In the genomic region with DNA sequence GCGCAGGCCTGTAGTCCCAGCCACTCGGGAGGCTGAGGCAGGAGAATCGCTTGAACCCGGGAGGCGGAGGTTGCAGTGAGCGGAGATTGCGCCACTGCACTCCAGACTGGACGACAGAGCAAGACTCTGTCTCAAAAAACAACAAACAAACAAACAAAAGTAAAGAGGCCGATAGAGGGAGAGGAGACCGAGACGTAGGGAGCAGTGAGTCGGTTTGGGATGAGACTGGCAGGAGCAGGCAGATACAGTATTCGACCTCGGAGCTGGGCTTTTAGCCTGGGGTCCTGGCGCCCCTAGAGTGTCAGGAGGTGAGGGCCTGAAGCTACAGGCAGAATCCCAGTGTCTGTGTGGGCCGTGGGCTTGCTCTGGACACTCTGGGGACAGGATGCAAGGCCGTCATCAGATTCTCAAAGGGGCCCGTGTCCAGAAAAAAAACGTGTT, we compare ENCODE assay signal across 1 cellular context.
TF ChIP-seq lines count a peak whose summit lies in the region.

No MANE protein-coding gene starts in this region.

TF ChIP-seq in GM23338, 12 proteins besides CTCF, POLR2A, EP300 and RAD21 (continued from another document):
- TF ChIP-seq CREB1 (CRISPR knock-in tag; IDR thresholded peaks at IDR 0.05; ENCODE audit: low read depth): no peak
- TF ChIP-seq POLR2AphosphoS5 (IDR thresholded peaks at IDR 0.05; ENCODE audit: low read depth): no peak
- TF ChIP-seq, protein P1, sequence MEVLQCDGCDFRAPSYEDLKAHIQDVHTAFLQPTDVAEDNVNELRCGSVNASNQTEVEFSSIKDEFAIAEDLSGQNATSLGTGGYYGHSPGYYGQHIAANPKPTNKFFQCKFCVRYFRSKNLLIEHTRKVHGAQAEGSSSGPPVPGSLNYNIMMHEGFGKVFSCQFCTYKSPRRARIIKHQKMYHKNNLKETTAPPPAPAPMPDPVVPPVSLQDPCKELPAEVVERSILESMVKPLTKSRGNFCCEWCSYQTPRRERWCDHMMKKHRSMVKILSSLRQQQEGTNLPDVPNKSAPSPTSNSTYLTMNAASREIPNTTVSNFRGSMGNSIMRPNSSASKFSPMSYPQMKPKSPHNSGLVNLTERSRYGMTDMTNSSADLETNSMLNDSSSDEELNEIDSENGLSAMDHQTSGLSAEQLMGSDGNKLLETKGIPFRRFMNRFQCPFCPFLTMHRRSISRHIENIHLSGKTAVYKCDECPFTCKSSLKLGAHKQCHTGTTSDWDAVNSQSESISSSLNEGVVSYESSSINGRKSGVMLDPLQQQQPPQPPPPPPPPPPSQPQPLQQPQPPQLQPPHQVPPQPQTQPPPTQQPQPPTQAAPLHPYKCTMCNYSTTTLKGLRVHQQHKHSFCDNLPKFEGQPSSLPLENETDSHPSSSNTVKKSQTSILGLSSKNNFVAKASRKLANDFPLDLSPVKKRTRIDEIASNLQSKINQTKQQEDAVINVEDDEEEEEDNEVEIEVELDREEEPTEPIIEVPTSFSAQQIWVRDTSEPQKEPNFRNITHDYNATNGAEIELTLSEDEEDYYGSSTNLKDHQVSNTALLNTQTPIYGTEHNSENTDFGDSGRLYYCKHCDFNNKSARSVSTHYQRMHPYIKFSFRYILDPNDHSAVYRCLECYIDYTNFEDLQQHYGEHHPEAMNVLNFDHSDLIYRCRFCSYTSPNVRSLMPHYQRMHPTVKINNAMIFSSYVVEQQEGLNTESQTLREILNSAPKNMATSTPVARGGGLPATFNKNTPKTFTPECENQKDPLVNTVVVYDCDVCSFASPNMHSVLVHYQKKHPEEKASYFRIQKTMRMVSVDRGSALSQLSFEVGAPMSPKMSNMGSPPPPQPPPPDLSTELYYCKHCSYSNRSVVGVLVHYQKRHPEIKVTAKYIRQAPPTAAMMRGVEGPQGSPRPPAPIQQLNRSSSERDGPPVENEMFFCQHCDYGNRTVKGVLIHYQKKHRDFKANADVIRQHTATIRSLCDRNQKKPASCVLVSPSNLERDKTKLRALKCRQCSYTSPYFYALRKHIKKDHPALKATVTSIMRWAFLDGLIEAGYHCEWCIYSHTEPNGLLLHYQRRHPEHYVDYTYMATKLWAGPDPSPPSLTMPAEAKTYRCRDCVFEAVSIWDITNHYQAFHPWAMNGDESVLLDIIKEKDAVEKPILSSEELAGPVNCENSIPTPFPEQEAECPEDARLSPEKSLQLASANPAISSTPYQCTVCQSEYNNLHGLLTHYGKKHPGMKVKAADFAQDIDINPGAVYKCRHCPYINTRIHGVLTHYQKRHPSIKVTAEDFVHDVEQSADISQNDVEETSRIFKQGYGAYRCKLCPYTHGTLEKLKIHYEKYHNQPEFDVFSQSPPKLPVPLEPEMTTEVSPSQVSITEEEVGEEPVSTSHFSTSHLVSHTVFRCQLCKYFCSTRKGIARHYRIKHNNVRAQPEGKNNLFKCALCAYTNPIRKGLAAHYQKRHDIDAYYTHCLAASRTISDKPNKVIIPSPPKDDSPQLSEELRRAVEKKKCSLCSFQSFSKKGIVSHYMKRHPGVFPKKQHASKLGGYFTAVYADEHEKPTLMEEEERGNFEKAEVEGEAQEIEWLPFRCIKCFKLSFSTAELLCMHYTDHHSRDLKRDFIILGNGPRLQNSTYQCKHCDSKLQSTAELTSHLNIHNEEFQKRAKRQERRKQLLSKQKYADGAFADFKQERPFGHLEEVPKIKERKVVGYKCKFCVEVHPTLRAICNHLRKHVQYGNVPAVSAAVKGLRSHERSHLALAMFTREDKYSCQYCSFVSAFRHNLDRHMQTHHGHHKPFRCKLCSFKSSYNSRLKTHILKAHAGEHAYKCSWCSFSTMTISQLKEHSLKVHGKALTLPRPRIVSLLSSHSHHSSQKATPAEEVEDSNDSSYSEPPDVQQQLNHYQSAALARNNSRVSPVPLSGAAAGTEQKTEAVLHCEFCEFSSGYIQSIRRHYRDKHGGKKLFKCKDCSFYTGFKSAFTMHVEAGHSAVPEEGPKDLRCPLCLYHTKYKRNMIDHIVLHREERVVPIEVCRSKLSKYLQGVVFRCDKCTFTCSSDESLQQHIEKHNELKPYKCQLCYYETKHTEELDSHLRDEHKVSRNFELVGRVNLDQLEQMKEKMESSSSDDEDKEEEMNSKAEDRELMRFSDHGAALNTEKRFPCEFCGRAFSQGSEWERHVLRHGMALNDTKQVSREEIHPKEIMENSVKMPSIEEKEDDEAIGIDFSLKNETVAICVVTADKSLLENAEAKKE (CRISPR knock-in tag; IDR thresholded peaks at IDR 0.05): no peak
